ENCODE assay signal across 8 cellular contexts in genomic region chr2:46335966-46336436, GRCh38. TPM values are rescaled to one million over a fixed set of nuclear protein-coding genes. Genes with fewer than 3 reads are reported as not detected.
DNase-seq lines count a peak whose midpoint lies in the region; ATAC-seq and TF ChIP-seq lines count a peak whose summit lies in the region.

No MANE protein-coding gene starts in this region.

- ATAC-seq in GM21737 (IDR thresholded peaks at IDR 0.05; ENCODE audit: unreplicated experiment), result no peak
- ATAC-seq in GM18861 (IDR thresholded peaks at IDR 0.05; ENCODE audit: unreplicated experiment), result no peak

- H3K4me2 ChIP-seq in mesendoderm (ENCODE audit: low read length), result peak overlapping the region; percentile 11

- H3K4me1 ChIP-seq in mesendoderm (ENCODE audit: control insufficient read depth, low read depth, low read length), result peaks cover 7% of the 10 kb centered on the region
- peaks cover 74% of the 10 kb centered on the region for H3K4me1 ChIP-seq in suprapubic skin

- H3K4ac ChIP-seq in mesendoderm (ENCODE audit: low read depth, low read length), result no peak overlapping the region

- DNase-seq in HT-29 (ENCODE audit: low spot score), result peak; percentile 76
- DNase-seq in caudate nucleus (lab: John Stamatoyannopoulos, UW), result peak in 1 of 61 donors; percentile 17
- no peak for DNase-seq in mesendoderm
- no peak for DNase-seq in suprapubic skin (ENCODE audit: low spot score in 2 of 2)
- no peak for DNase-seq in superior temporal gyrus (ENCODE audit: extremely low spot score)
- DNase-seq in activated effector memory CD4-positive, alpha-beta T cell treated with Interleukin-2 at 50 U/mL for 16 hours, result no peak

- no peaks in the 10 kb centered on the region for H3K79me2 ChIP-seq in mesendoderm (ENCODE audit: control insufficient read depth, insufficient read depth, low read length)

- H2BK120ac ChIP-seq in mesendoderm (ENCODE audit: low read depth, low read length), result no peak overlapping the region

- no peak overlapping the region for H2AK5ac ChIP-seq in mesendoderm (ENCODE audit: low read length)

- TF ChIP-seq EP300 in suprapubic skin (IDR thresholded peaks at IDR 0.05), result no peak

- peak overlapping the region; percentile 23 for H3K18ac ChIP-seq in mesendoderm (ENCODE audit: low read length)

- H3K27me3 ChIP-seq in mesendoderm (ENCODE audit: insufficient read depth, low read length, poor library complexity) (no peaks in the 10 kb centered on the region), suprapubic skin (no peaks in the 10 kb centered on the region)

- H3K9ac ChIP-seq in mesendoderm (ENCODE audit: low read length), result no peak overlapping the region

- no peaks in the 10 kb centered on the region for H3K9me3 ChIP-seq in suprapubic skin

- H3K36me3 ChIP-seq in mesendoderm (ENCODE audit: control insufficient read depth, insufficient read depth, low read length), result no peaks in the 10 kb centered on the region
- no peaks in the 10 kb centered on the region for H3K36me3 ChIP-seq in suprapubic skin

- peak overlapping the region; percentile 32 for H3K27ac ChIP-seq in caudate nucleus (ENCODE audit: low read depth, low read length)
- H3K27ac ChIP-seq in mesendoderm (ENCODE audit: low read depth, low read length), result no peak overlapping the region
- H3K27ac ChIP-seq in suprapubic skin, result peak overlapping the region; percentile 70

- H3K79me1 ChIP-seq in mesendoderm (ENCODE audit: low read length), result no peaks in the 10 kb centered on the region

- TF ChIP-seq CTCF in suprapubic skin (IDR thresholded peaks at IDR 0.05), result no peak

- no peak overlapping the region for H2BK15ac ChIP-seq in mesendoderm (replicated peaks; ENCODE audit: low read depth)

- TF ChIP-seq POLR2A in suprapubic skin (IDR thresholded peaks at IDR 0.05), result no peak

- no CpG with 5 or more reads among the region's 7 CpGs for WGBS in mesendoderm (ENCODE audit: extremely low coverage, insufficient coverage, low lambda C conversion rate)
- 59% methylated on average over 7 of the region's 7 CpGs for WGBS in suprapubic skin

- H3K23ac ChIP-seq in mesendoderm (ENCODE audit: low read length), result peak overlapping the region; percentile 59

- H4K5ac ChIP-seq in mesendoderm (ENCODE audit: low read length), result no peak overlapping the region

- no peak overlapping the region for H2BK5ac ChIP-seq in mesendoderm (ENCODE audit: low read length)

- no peak overlapping the region for H3K4me3 ChIP-seq in mesendoderm (ENCODE audit: low read length)
- peak overlapping the region; percentile 26 for H3K4me3 ChIP-seq in suprapubic skin

- H3K56ac ChIP-seq in mesendoderm (ENCODE audit: low read length), result peak overlapping the region; percentile 40

- H4K8ac ChIP-seq in mesendoderm (ENCODE audit: low read depth, low read length), result no peak overlapping the region

RNA-seq across cellular contexts. Expression of gene EPAS1, which starts 38.8 kb away (rescaled TPM):
- total RNA-seq in HT-29 (2014; rRNA removed; shearing (Covaris generic)), result 20.7 and 24.0 TPM in 2 replicates
- polyA plus RNA-seq in mesendoderm (2013, experiment 1 of 2), result 0.81 TPM
- 1.1 TPM for polyA plus RNA-seq in mesendoderm (2013, experiment 2 of 2)
- 100 to 1,000 TPM; 110 to 271 (median 142) TPM for total RNA-seq in suprapubic skin
